1 cellular context compared by ENCODE assay signal in genomic region chr2:105757361-105757933, GRCh38.
TF ChIP-seq lines count a peak whose summit lies in the region.

No MANE protein-coding gene starts in this region.

TF ChIP-seq in WTC11, 78 proteins besides CTCF, POLR2A, EP300 and RAD21 (continued from another document):
- TF ChIP-seq, protein P1, sequence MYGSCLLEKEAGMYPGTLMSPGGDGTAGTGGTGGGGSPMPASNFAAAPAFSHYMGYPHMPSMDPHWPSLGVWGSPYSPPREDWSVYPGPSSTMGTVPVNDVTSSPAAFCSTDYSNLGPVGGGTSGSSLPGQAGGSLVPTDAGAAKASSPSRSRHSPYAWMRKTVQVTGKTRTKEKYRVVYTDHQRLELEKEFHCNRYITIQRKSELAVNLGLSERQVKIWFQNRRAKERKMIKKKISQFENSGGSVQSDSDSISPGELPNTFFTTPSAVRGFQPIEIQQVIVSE (CRISPR knock-in tag; IDR thresholded peaks at IDR 0.05; ENCODE audit: borderline replicate concordance): no peak
- TF ChIP-seq CBFB (CRISPR knock-in tag; IDR thresholded peaks at IDR 0.05; ENCODE audit: low read depth) (no peak), MAX (CRISPR knock-in tag; IDR thresholded peaks at IDR 0.05) (no peak), GABPB1 (CRISPR knock-in tag; IDR thresholded peaks at IDR 0.05) (no peak), MXD4 (CRISPR knock-in tag; IDR thresholded peaks at IDR 0.05; ENCODE audit: borderline replicate concordance) (no peak), ELF4 (CRISPR knock-in tag; IDR thresholded peaks at IDR 0.05; ENCODE audit: low read depth) (no peak), ATF2 (CRISPR knock-in tag; IDR thresholded peaks at IDR 0.05; ENCODE audit: borderline replicate concordance, low read depth) (no peak), GRHL2 (CRISPR knock-in tag; IDR thresholded peaks at IDR 0.05; ENCODE audit: insufficient replicate concordance, severe bottlenecking) (no peak), ZNF317 (CRISPR knock-in tag; IDR thresholded peaks at IDR 0.05; ENCODE audit: borderline replicate concordance, low read depth) (no peak), ZNF416 (CRISPR knock-in tag; IDR thresholded peaks at IDR 0.05) (no peak)
- TF ChIP-seq, protein P2, sequence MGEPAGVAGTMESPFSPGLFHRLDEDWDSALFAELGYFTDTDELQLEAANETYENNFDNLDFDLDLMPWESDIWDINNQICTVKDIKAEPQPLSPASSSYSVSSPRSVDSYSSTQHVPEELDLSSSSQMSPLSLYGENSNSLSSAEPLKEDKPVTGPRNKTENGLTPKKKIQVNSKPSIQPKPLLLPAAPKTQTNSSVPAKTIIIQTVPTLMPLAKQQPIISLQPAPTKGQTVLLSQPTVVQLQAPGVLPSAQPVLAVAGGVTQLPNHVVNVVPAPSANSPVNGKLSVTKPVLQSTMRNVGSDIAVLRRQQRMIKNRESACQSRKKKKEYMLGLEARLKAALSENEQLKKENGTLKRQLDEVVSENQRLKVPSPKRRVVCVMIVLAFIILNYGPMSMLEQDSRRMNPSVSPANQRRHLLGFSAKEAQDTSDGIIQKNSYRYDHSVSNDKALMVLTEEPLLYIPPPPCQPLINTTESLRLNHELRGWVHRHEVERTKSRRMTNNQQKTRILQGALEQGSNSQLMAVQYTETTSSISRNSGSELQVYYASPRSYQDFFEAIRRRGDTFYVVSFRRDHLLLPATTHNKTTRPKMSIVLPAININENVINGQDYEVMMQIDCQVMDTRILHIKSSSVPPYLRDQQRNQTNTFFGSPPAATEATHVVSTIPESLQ (CRISPR knock-in tag; IDR thresholded peaks at IDR 0.05): no peak
- TF ChIP-seq, protein P3, sequence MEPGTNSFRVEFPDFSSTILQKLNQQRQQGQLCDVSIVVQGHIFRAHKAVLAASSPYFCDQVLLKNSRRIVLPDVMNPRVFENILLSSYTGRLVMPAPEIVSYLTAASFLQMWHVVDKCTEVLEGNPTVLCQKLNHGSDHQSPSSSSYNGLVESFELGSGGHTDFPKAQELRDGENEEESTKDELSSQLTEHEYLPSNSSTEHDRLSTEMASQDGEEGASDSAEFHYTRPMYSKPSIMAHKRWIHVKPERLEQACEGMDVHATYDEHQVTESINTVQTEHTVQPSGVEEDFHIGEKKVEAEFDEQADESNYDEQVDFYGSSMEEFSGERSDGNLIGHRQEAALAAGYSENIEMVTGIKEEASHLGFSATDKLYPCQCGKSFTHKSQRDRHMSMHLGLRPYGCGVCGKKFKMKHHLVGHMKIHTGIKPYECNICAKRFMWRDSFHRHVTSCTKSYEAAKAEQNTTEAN (CRISPR knock-in tag; IDR thresholded peaks at IDR 0.05): no peak
